In the genomic region with DNA sequence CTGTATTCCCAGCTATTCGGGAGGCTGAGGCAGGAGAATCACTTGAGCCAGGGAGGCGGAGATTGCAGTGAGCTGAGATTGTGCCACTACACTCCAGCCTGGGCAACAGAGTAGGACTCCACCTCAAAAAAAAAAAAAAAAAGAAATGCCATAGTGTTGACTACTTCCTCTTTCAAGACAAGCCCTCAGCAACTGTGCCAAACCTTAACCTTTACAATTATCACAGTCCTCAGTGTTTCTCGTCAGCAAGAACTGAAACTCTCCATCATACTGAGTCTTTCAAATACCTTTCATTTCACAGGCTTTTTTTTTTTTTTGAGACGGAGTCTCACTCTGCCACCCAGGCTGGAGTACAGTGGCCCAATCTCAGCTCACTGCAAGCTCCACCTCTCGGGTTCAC, we compare ENCODE assay signal across 8 cellular contexts. TPM values are rescaled to one million over a fixed set of nuclear protein-coding genes. Genes with fewer than 3 reads are reported as not detected.
DNase-seq lines count a peak whose midpoint lies in the region; ATAC-seq and TF ChIP-seq lines count a peak whose summit lies in the region.
"Not testable (repeated sequence)": the region's sequence is repeated elsewhere in the genome, so short reads cannot be mapped to it uniquely, and the experiment has no call there.

No MANE protein-coding gene starts in this region.

- H3K27me3 ChIP-seq in upper lobe of right lung = not testable (repeated sequence)

- DNase-seq in NOMO-1 treated with DMSO at 0.1 percent for 48 hours (lab: John Stamatoyannopoulos, UW; ENCODE audit: unreplicated experiment) (peak; percentile 80), fibroblast of the aortic adventitia (ENCODE audit: low read depth) (peak; percentile 72)
- DNase-seq in activated naive CD4-positive, alpha-beta T cell treated with anti-CD3 and anti-CD28 coated beads, Interleukin-2, amount 50 U/mL, for 72 hours (ENCODE audit: low spot score in 2 of 2); upper lobe of right lung: not testable (repeated sequence)

- H3K9me3 ChIP-seq in upper lobe of right lung = not testable (repeated sequence)

- H3K27ac ChIP-seq in upper lobe of right lung = not testable (repeated sequence)

- not testable (repeated sequence) for TF ChIP-seq CTCF in fibroblast of the aortic adventitia (IDR thresholded peaks at IDR 0.05; ENCODE audit: insufficient read depth, low read length); upper lobe of right lung (IDR thresholded peaks at IDR 0.05)

- peaks cover 14% of the 10 kb centered on the region for H3K36me3 ChIP-seq in upper lobe of right lung

- peaks cover 9 to 18% of the 10 kb centered on the region in 2 donors for H3K36me3 Mint-ChIP-seq in activated naive CD4-positive, alpha-beta T cell treated with anti-CD3 and anti-CD28 coated beads, Interleukin-2, amount 50 U/mL, for 72 hours

- not testable (repeated sequence) for H3K9me3 Mint-ChIP-seq in activated naive CD4-positive, alpha-beta T cell treated with anti-CD3 and anti-CD28 coated beads, Interleukin-2, amount 50 U/mL, for 72 hours

- ATAC-seq in GM18499 (IDR thresholded peaks at IDR 0.05; ENCODE audit: insufficient read depth, unreplicated experiment) (peak; percentile 99), GM19452 (IDR thresholded peaks at IDR 0.05; ENCODE audit: unreplicated experiment) (peak; percentile 97), HG02678 (IDR thresholded peaks at IDR 0.05; ENCODE audit: unreplicated experiment) (peak; percentile 99), HG03354 (IDR thresholded peaks at IDR 0.05; ENCODE audit: poor library complexity, severe bottlenecking, unreplicated experiment) (peak; percentile 99), upper lobe of right lung (peak; percentile 89)
- ATAC-seq in activated naive CD4-positive, alpha-beta T cell treated with anti-CD3 and anti-CD28 coated beads, Interleukin-2, amount 50 U/mL, for 72 hours = peak; percentile 89 to 93

- intact Hi-C loops in upper lobe of right lung (cut with DNase I) = not testable (repeated sequence)

- H3K27ac Mint-ChIP-seq in activated naive CD4-positive, alpha-beta T cell treated with anti-CD3 and anti-CD28 coated beads, Interleukin-2, amount 50 U/mL, for 72 hours = peak overlapping the region; percentile 9 to 83

- H3K4me1 ChIP-seq in upper lobe of right lung = not testable (repeated sequence)

- not testable (repeated sequence) for H3K4me3 ChIP-seq in fibroblast of the aortic adventitia (ENCODE audit: low read depth, low read length); upper lobe of right lung

RNA-seq across cellular contexts. Expression of a gene that starts 48.2 kb away (rescaled TPM):
- total RNA-seq in activated naive CD4-positive, alpha-beta T cell treated with anti-CD3 and anti-CD28 coated beads, Interleukin-2, amount 50 U/mL, for 72 hours = 1 to 10 TPM; 2.6 to 3.5 TPM
- total RNA-seq in fibroblast of the aortic adventitia (ENCODE audit: low replicate concordance) (3.5 and 7.0 TPM in 2 replicates), upper lobe of right lung (7.7 TPM)
